Comparison of ENCODE assay signal across 8 cellular contexts in genomic region chr18:42298744-42299685, GRCh38.
A peak's percentile ranks its signal among the peaks of the same experiment; 100 is the strongest.
DNase-seq lines count a peak whose midpoint lies in the region; ATAC-seq and TF ChIP-seq lines count a peak whose summit lies in the region.

No MANE protein-coding gene starts in this region.

- H3K27ac Mint-ChIP-seq in Caco-2 (ENCODE audit: unreplicated experiment) (no peak overlapping the region), endothelial cell (ENCODE audit: unreplicated experiment) (no peak overlapping the region)
- H3K27ac Mint-ChIP-seq in stimulated activated memory B cell treated with anti-CD40 and anti-IgM and Interleukin-4, amounts not matched to agents 10 μg/mL and 1 μg/mL and 100 μg/mL, for 72 hours = no peak overlapping the region

- peak; percentile 78 for ATAC-seq in GM19467 (IDR thresholded peaks at IDR 0.05; ENCODE audit: unreplicated experiment)
- ATAC-seq in HG03571 (IDR thresholded peaks at IDR 0.05; ENCODE audit: unreplicated experiment) = peak; percentile 71
- ATAC-seq in stimulated activated memory B cell treated with anti-CD40 and anti-IgM and Interleukin-4, amounts not matched to agents 10 μg/mL and 1 μg/mL and 100 μg/mL, for 72 hours = peak; percentile 57

- H3K27me3 ChIP-seq in Caco-2 (replicated peaks; ENCODE audit: control insufficient read depth, insufficient read depth, low read length) = no peaks in the 10 kb centered on the region

- no peaks in the 10 kb centered on the region for H3K9me3 ChIP-seq in Caco-2

- H3K4me1 ChIP-seq in Caco-2 = no peaks in the 10 kb centered on the region

- no TSS peak for BruUV-seq in Caco-2 (replicated peaks; lab: Mats Ljungman, UMichigan)

- H3K9me3 Mint-ChIP-seq in Caco-2 (ENCODE audit: unreplicated experiment) (no peaks in the 10 kb centered on the region), endothelial cell (ENCODE audit: unreplicated experiment) (no peaks in the 10 kb centered on the region)
- no peaks in the 10 kb centered on the region for H3K9me3 Mint-ChIP-seq in stimulated activated memory B cell treated with anti-CD40 and anti-IgM and Interleukin-4, amounts not matched to agents 10 μg/mL and 1 μg/mL and 100 μg/mL, for 72 hours

- CTCF ChIA-PET in Caco-2 (lab: Charles Lee) = interaction anchor here (0.8 kb wide), 1 partner anchor 26 kb away, joined by 3 read pairs; no protein-coding TSS in a partner anchor

- intact Hi-C loops in Caco-2 (cut with micrococcal nuclease; ENCODE audit: unreplicated experiment) = loop anchor here (1.0 to 10.0 kb wide), 3 partner anchors 431 to 1106 kb away; no protein-coding TSS in a partner anchor

- H3K36me3 ChIP-seq in Caco-2 (ENCODE audit: control insufficient read depth, insufficient read depth, low read length) = no peaks in the 10 kb centered on the region

- H3K4me1 Mint-ChIP-seq in Caco-2 (ENCODE audit: low read depth, unreplicated experiment) (no peaks in the 10 kb centered on the region), endothelial cell (ENCODE audit: unreplicated experiment) (no peaks in the 10 kb centered on the region)
- no peaks in the 10 kb centered on the region for H3K4me1 Mint-ChIP-seq in stimulated activated memory B cell treated with anti-CD40 and anti-IgM and Interleukin-4, amounts not matched to agents 10 μg/mL and 1 μg/mL and 100 μg/mL, for 72 hours

- no peaks in the 10 kb centered on the region for H3K27me3 Mint-ChIP-seq in Caco-2 (ENCODE audit: insufficient read depth, unreplicated experiment)
- H3K27me3 Mint-ChIP-seq in endothelial cell (ENCODE audit: unreplicated experiment) = peaks cover 3% of the 10 kb centered on the region
- H3K27me3 Mint-ChIP-seq in stimulated activated memory B cell treated with anti-CD40 and anti-IgM and Interleukin-4, amounts not matched to agents 10 μg/mL and 1 μg/mL and 100 μg/mL, for 72 hours = peaks cover 17% of the 10 kb centered on the region

- POLR2A ChIA-PET in Caco-2 (lab: Charles Lee) = no interaction called here

- TF ChIP-seq CTCF in Caco-2 (IDR thresholded peaks at IDR 0.05; ENCODE audit: insufficient read depth in 1 of 2, low read depth in 1 of 2, low read length in 1 of 2, severe bottlenecking in 1 of 2, unreplicated experiment in 1 of 2) (peak; percentile 53 to 59), endothelial cell (IDR thresholded peaks at IDR 0.05; ENCODE audit: unreplicated experiment) (peak; percentile 98)

- no peak overlapping the region for H3K4me3 ChIP-seq in Caco-2 (ENCODE audit: low read depth, low read length)

- H3K4me3 Mint-ChIP-seq in Caco-2 (ENCODE audit: unreplicated experiment) (no peak overlapping the region), endothelial cell (ENCODE audit: unreplicated experiment) (no peak overlapping the region)
- no peak overlapping the region for H3K4me3 Mint-ChIP-seq in stimulated activated memory B cell treated with anti-CD40 and anti-IgM and Interleukin-4, amounts not matched to agents 10 μg/mL and 1 μg/mL and 100 μg/mL, for 72 hours

- DNase-seq in Caco-2 (peak; percentile 50 to 70), NCI-H774 (lab: John Stamatoyannopoulos, UW) (peak; percentile 66), endothelial cell (ENCODE audit: low spot score) (peak; percentile 76), mucosa of gallbladder (ENCODE audit: low spot score) (peak; percentile 78)
- peak; percentile 75 for DNase-seq in activated CD8-positive, alpha-beta memory T cell treated with anti-CD3 and anti-CD28 coated beads for 24 hours

- H3K36me3 Mint-ChIP-seq in Caco-2 (ENCODE audit: insufficient read depth, unreplicated experiment) (no peaks in the 10 kb centered on the region), endothelial cell (ENCODE audit: low read depth, unreplicated experiment) (no peaks in the 10 kb centered on the region)
- no peaks in the 10 kb centered on the region for H3K36me3 Mint-ChIP-seq in stimulated activated memory B cell treated with anti-CD40 and anti-IgM and Interleukin-4, amounts not matched to agents 10 μg/mL and 1 μg/mL and 100 μg/mL, for 72 hours
